1 cellular context compared by ENCODE assay signal in genomic region chr16:4272114-4272954, GRCh38.
TF ChIP-seq lines count a peak whose summit lies in the region.

No MANE protein-coding gene starts in this region.

TF ChIP-seq in H1, 55 proteins besides CTCF, POLR2A, EP300 and RAD21:
- TF ChIP-seq CTBP2 (IDR thresholded peaks at IDR 0.05; ENCODE audit: borderline replicate concordance, insufficient read depth, insufficient read length, low read length), result no peak
- no peak for TF ChIP-seq SP1 (IDR thresholded peaks at IDR 0.05; ENCODE audit: low read depth, low read length)
- no peak for TF ChIP-seq SP4 (IDR thresholded peaks at IDR 0.05; ENCODE audit: low read length)
- no peak; the same call in 1 of the 2 replicates for TF ChIP-seq TAF1 (IDR thresholded peaks at IDR 0.05; ENCODE audit: low read depth, low read length)
- TF ChIP-seq HDAC6 (IDR thresholded peaks at IDR 0.05; ENCODE audit: low read depth, low read length), result no peak
- no peak for TF ChIP-seq SUZ12 (IDR thresholded peaks at IDR 0.05; ENCODE audit: low read length)
- peak; percentile 14 for TF ChIP-seq TAF7 (optimal IDR thresholded peaks at IDR 0.05; ENCODE audit: borderline replicate concordance, low read depth, low read length)
- TF ChIP-seq YY1 (IDR thresholded peaks at IDR 0.05; ENCODE audit: low read depth, low read length), result no peak
- TF ChIP-seq POU5F1 (IDR thresholded peaks at IDR 0.05; ENCODE audit: low read depth, low read length), result no peak
- no peak for TF ChIP-seq ASH2L (IDR thresholded peaks at IDR 0.05; ENCODE audit: low read length)
- no peak for TF ChIP-seq ATF2 (IDR thresholded peaks at IDR 0.05; ENCODE audit: low read length)
- TF ChIP-seq CHD2 (IDR thresholded peaks at IDR 0.05; ENCODE audit: low read length), result no peak
- TF ChIP-seq RBBP5 (IDR thresholded peaks at IDR 0.05; ENCODE audit: borderline replicate concordance, low read depth, low read length), result no peak
- TF ChIP-seq EZH2 (IDR thresholded peaks at IDR 0.05; ENCODE audit: low read depth, low read length, severe bottlenecking), result no peak
- no peak for TF ChIP-seq RFX5 (IDR thresholded peaks at IDR 0.05; ENCODE audit: borderline replicate concordance, low read depth, low read length)
- peak; percentile 74 for TF ChIP-seq PHF8 (conservative IDR thresholded peaks at IDR 0.05; ENCODE audit: low read depth, low read length)
- peak in 1 of 2 experiments; percentile 75; a peak in 2 of 4 replicates for TF ChIP-seq SIN3A (conservative IDR thresholded peaks at IDR 0.05 in 1 of 2, IDR thresholded peaks at IDR 0.05 in 1 of 2; ENCODE audit: low read depth in 1 of 2, low read length in 2 of 2)
- TF ChIP-seq TBP (IDR thresholded peaks at IDR 0.05; ENCODE audit: low read depth, low read length), result no peak; the same call in 1 of the 2 replicates
- TF ChIP-seq JUN (IDR thresholded peaks at IDR 0.05; ENCODE audit: low read depth, low read length), result no peak
- TF ChIP-seq MAX (IDR thresholded peaks at IDR 0.05), result peak; percentile 82
- no peak for TF ChIP-seq CHD1 (IDR thresholded peaks at IDR 0.05; ENCODE audit: low read depth, low read length)
- no peak for TF ChIP-seq TCF12 (IDR thresholded peaks at IDR 0.05; ENCODE audit: low read depth, low read length)
- no peak for TF ChIP-seq GTF2F1 (IDR thresholded peaks at IDR 0.05; ENCODE audit: borderline replicate concordance, low read depth, low read length)
- no peak for TF ChIP-seq FOSL1 (IDR thresholded peaks at IDR 0.05; ENCODE audit: insufficient read depth, low read depth, low read length)
- no peak for TF ChIP-seq USF2 (IDR thresholded peaks at IDR 0.05; ENCODE audit: low read length)
- no peak for TF ChIP-seq RXRA (IDR thresholded peaks at IDR 0.05; ENCODE audit: insufficient read depth, low read depth, low read length)
- TF ChIP-seq RNF2 (IDR thresholded peaks at IDR 0.05; ENCODE audit: borderline replicate concordance, low read depth, low read length, missing control alignments, poor library complexity, severe bottlenecking), result no peak
- TF ChIP-seq KDM1A (IDR thresholded peaks at IDR 0.05; ENCODE audit: borderline replicate concordance, low read length), result no peak
- no peak for TF ChIP-seq TEAD4 (IDR thresholded peaks at IDR 0.05; ENCODE audit: low read depth, low read length)
- no peak for TF ChIP-seq HDAC2 (IDR thresholded peaks at IDR 0.05; ENCODE audit: borderline replicate concordance in 1 of 2, low read depth in 2 of 2, low read length in 2 of 2)
- no peak for TF ChIP-seq CHD7 (IDR thresholded peaks at IDR 0.05; ENCODE audit: insufficient replicate concordance, low read length)
- TF ChIP-seq SAP30 (IDR thresholded peaks at IDR 0.05; ENCODE audit: insufficient read depth, insufficient replicate concordance, low read length), result no peak
- peak; percentile 40 for TF ChIP-seq POLR2AphosphoS5 (IDR thresholded peaks at IDR 0.05; ENCODE audit: low read depth, low read length)
- TF ChIP-seq ATF3 (IDR thresholded peaks at IDR 0.05; ENCODE audit: insufficient read depth, low read depth, low read length), result no peak
